ENCODE assay signal across 31 cellular contexts in the genomic region with DNA sequence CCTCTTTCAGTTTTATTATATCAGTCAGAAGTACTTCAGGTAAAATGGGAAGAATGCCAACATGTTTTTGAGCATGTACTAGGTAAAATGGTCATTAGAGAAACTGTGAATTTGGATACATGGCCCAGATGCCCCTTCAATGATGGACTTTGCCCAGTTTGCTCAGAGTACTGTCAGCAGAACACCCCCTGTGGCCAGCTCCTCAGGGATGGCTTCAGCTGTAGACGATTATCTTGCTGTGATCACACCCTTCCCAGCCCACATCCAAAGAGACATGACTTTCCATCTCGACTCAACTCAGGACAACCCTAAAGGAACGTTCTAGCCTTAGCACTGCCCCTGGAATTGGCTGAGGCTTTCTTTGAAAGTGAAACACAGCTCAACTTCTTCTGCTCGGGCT.
"Had no signal": no experiment of that assay in that cellular context is flagged by ENCODE, and none has a peak within 500 bp of the region (broad histone marks: within the 10 kb centered on the region; RNA-seq: fewer than 3 reads in every experiment).

No MANE protein-coding gene starts in this region.

- H3K4me1 ChIP-seq: SJCRH30 had no signal

- H3K27me3 ChIP-seq: MG63, SJCRH30 had no signal

- H3K4me3 ChIP-seq: MG63, SJCRH30, SK-N-MC had no signal

- DNase-seq: activated CD4-positive, alpha-beta memory T cell treated with anti-CD3 and anti-CD28 coated beads, Interleukin-2, amount 10 ng/mL, durations not matched to agents 7 days and 5 days; activated CD4-positive, alpha-beta T cell treated with anti-CD3 and anti-CD28 coated beads for 1 hour; activated CD4-positive, alpha-beta T cell treated with anti-CD3 and anti-CD28 coated beads for 48 hours; activated CD4-positive, CD25-positive, alpha-beta regulatory T cell; activated CD8-positive, alpha-beta memory T cell treated with anti-CD3 and anti-CD28 coated beads for 24 hours; activated CD8-positive, alpha-beta memory T cell treated with anti-CD3 and anti-CD28 coated beads, Interleukin-2, amount 10 ng/mL, durations not matched to agents 7 days and 5 days; activated CD8-positive, alpha-beta memory T cell treated with anti-CD3 and anti-CD28 coated beads, Interleukin-2, amount 50 U/mL, for 48 hours; activated effector memory CD4-positive, alpha-beta T cell treated with Interleukin-2 at 50 U/mL for 16 hours; activated naive CD4-positive, alpha-beta T cell treated with anti-CD3 and anti-CD28 coated beads, Interleukin-2, amount 10 ng/mL, durations not matched to agents 7 days and 5 days; activated naive CD8-positive, alpha-beta T cell treated with anti-CD3 and anti-CD28 coated beads, Interleukin-2, amount 50 U/mL, for 24 hours; activated T-cell treated with anti-CD3 and anti-CD28 coated beads, Interleukin-2, amount 50 U/mL, for 48 hours; anterior cingulate cortex; caudate nucleus; cerebellar nuclear complex; Karpas-422; MG63; MV-4-11; NCI-H1092; NCI-H1436 treated with DMSO at 0.1 percent for 48 hours; NCI-H1694 treated with DMSO at 0.1 percent for 48 hours; NCI-H2029; NCI-H2171 treated with DMSO at 0.1 percent for 48 hours; NCI-H510A; NCI-H526; NCI-H748 treated with DMSO at 0.1 percent for 48 hours; SHP77; SJCRH30; T1000; WERI-Rb-1 had no signal

- H3K27ac ChIP-seq: SJCRH30, SK-N-MC, WERI-Rb-1 had no signal

- H3K36me3 ChIP-seq: MG63, SJCRH30, WERI-Rb-1 had no signal

- ATAC-seq: activated CD8-positive, alpha-beta memory T cell treated with anti-CD3 and anti-CD28 coated beads, Interleukin-2, amount 10 ng/mL, durations not matched to agents 7 days and 5 days; activated naive CD8-positive, alpha-beta T cell treated with anti-CD3 and anti-CD28 coated beads, Interleukin-2, amount 50 U/mL, for 24 hours; Panc1 had no signal

- H3K9me3 ChIP-seq: MG63, SJCRH30 had no signal
